ENCODE assay signal across 8 cellular contexts in the genomic region with DNA sequence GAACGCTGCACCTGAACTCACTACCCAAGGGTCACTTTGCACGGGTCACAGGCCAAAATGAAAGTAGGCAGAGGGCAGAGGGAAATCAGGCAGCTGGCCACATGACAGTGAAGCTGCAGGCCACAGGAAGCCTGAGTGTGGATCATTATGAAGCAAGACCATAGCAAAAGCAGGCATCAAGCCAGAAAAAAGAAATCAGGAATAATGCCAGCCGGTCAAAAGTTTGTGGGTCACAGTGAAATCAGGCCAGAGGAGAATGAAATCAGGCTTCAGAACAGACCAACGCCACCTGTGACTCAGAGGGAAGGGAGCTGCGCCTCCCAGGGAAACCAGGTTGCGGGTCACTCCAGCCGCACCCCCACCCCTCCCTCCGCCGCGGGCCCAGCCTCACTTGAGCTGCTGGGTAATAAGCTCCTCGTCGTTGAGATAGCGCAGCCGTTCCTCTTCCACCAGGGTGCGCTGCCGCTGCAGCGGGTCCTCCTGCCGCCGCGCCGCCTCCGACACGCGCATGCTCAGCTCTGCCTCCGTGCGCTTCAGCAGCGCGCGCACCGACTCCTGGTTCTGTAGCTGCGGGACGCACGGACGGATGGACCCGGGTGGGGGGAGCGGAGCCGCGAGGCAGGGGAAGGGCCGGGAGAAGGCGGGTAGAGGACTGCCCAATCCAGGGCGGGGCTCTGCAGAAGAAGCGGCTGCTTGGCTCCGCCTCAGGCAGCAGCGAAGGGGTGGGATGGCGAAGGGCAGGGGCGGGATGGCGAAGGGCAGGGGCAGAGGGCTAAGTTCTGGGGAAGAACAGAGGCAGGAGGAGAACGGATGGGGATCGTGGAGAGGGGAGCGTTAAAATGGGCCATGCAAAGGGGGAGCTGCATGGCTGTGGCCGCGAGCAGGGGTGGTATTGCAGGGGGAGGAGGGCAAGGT. TPM values are rescaled to one million over a fixed set of nuclear protein-coding genes. Genes with fewer than 3 reads are reported as not detected.
DNase-seq lines count a peak whose midpoint lies in the region; ATAC-seq and TF ChIP-seq lines count a peak whose summit lies in the region.

No MANE protein-coding gene starts in this region.

- H3K9me3 ChIP-seq in CD8-positive, alpha-beta T cell (ENCODE audit: low read length): no peaks in the 10 kb centered on the region
- H3K9me3 ChIP-seq in Karpas-422 (ENCODE audit: low read length): no peaks in the 10 kb centered on the region
- peaks cover 0 to 6% (median 0%) of the 10 kb centered on the region in 4 donors for H3K9me3 ChIP-seq in Peyer's patch
- no peaks in the 10 kb centered on the region for H3K9me3 ChIP-seq in esophagus squamous epithelium
- no peaks in the 10 kb centered on the region for H3K9me3 ChIP-seq in muscle layer of colon (ENCODE audit: low read length)

- H3K4me2 ChIP-seq in Karpas-422 (ENCODE audit: low read depth, low read length, poor library complexity, severe bottlenecking): peak overlapping the region; percentile 83

- H3K9ac ChIP-seq in Karpas-422 (ENCODE audit: low read length) (peak overlapping the region; percentile 62), muscle layer of colon (ENCODE audit: low read length) (peak overlapping the region; percentile 54)

- peaks cover 4% of the 10 kb centered on the region for H3K36me3 Mint-ChIP-seq in CD8-positive, alpha-beta T cell
- no peaks in the 10 kb centered on the region for H3K36me3 Mint-ChIP-seq in activated T-cell treated with anti-CD3 and anti-CD28 coated beads, Interleukin-2, amount 50 U/mL, for 72 hours (ENCODE audit: insufficient read depth in 2 of 2)

- peak; percentile 93 for TF ChIP-seq CTCF in CD8-positive, alpha-beta T cell (IDR thresholded peaks at IDR 0.05)
- TF ChIP-seq CTCF in Peyer's patch (IDR thresholded peaks at IDR 0.05) (peak; percentile 90 to 96 (median 91)), esophagus squamous epithelium (IDR thresholded peaks at IDR 0.05) (peak; percentile 91 to 98 (median 96))

- H3K79me2 ChIP-seq in Karpas-422 (ENCODE audit: low read length): no peaks in the 10 kb centered on the region

- DNase-seq in CD8-positive, alpha-beta T cell: peak; percentile 75 to 91 (median 87)
- DNase-seq in Karpas-422: peak; percentile 97
- peak; percentile 86 to 96 (median 94) for DNase-seq in Peyer's patch
- peak; percentile 91 to 92 for DNase-seq in activated T-cell treated with anti-CD3 and anti-CD28 coated beads, Interleukin-2, amount 50 U/mL, for 72 hours
- DNase-seq in esophagus squamous epithelium (lab: John Stamatoyannopoulos, UW): peak; percentile 25
- peak; percentile 72 to 76 for DNase-seq in stimulated activated CD8-positive, alpha-beta memory T cell treated with anti-CD3 and anti-CD28 coated beads, Interleukin-4, amount 100 ng/mL, for 4 hours (ENCODE audit: low read depth in 2 of 2, low spot score in 1 of 2)

- CTCF ChIA-PET in CD8-positive, alpha-beta T cell (lab: Charles Lee): interaction anchor here (0.6 to 14.0 kb wide), 30 partner anchors 9 to 197 kb away, joined by 3 to 262 read pairs (median 4); a partner anchor contains a TSS

- no peak overlapping the region for H3K27ac Mint-ChIP-seq in CD8-positive, alpha-beta T cell
- no peak overlapping the region for H3K27ac Mint-ChIP-seq in activated T-cell treated with anti-CD3 and anti-CD28 coated beads, Interleukin-2, amount 50 U/mL, for 72 hours

- peak overlapping the region; percentile 60 for H3K4me3 ChIP-seq in CD8-positive, alpha-beta T cell (ENCODE audit: low read depth, low read length)
- peak overlapping the region; percentile 70 for H3K4me3 ChIP-seq in Karpas-422 (ENCODE audit: low read length)
- peak overlapping the region; percentile 43 to 63 (median 52) for H3K4me3 ChIP-seq in Peyer's patch
- peak overlapping the region; percentile 29 to 70 (median 46) for H3K4me3 ChIP-seq in esophagus squamous epithelium
- peak overlapping the region; percentile 41 to 49 for H3K4me3 ChIP-seq in muscle layer of colon (ENCODE audit: low read depth in 1 of 2, low read length in 2 of 2)

- H3K4me1 ChIP-seq in CD8-positive, alpha-beta T cell (ENCODE audit: insufficient read depth, low read length): peaks cover 28% of the 10 kb centered on the region
- peaks cover 29% of the 10 kb centered on the region for H3K4me1 ChIP-seq in Karpas-422 (ENCODE audit: low read length)
- peaks cover 0 to 31% (median 5%) of the 10 kb centered on the region in 4 donors for H3K4me1 ChIP-seq in Peyer's patch
- peaks cover 26 to 79% (median 41%) of the 10 kb centered on the region in 3 donors for H3K4me1 ChIP-seq in esophagus squamous epithelium
- peaks cover 15% of the 10 kb centered on the region for H3K4me1 ChIP-seq in muscle layer of colon (ENCODE audit: insufficient read depth, low read length)

- intact Hi-C loops in CD8-positive, alpha-beta T cell (cut with DNase I, micrococcal nuclease): loop anchor here (1.0 to 5.0 kb wide), 11 partner anchors 14 to 904 kb away; a partner anchor contains a TSS
- intact Hi-C loops in esophagus squamous epithelium (cut with DNase I): no loop called here

- H3K36me3 ChIP-seq in CD8-positive, alpha-beta T cell (ENCODE audit: insufficient read depth, low read length): no peaks in the 10 kb centered on the region
- H3K36me3 ChIP-seq in Karpas-422 (ENCODE audit: insufficient read depth, low read length) (no peaks in the 10 kb centered on the region), Peyer's patch (no peaks in the 10 kb centered on the region), esophagus squamous epithelium (no peaks in the 10 kb centered on the region), muscle layer of colon (ENCODE audit: insufficient read depth, low read length) (no peaks in the 10 kb centered on the region)

- peaks cover 26% of the 10 kb centered on the region for H3K4me1 Mint-ChIP-seq in CD8-positive, alpha-beta T cell (ENCODE audit: low read depth)
- H3K4me1 Mint-ChIP-seq in activated T-cell treated with anti-CD3 and anti-CD28 coated beads, Interleukin-2, amount 50 U/mL, for 72 hours (ENCODE audit: low read depth): peaks cover 24% of the 10 kb centered on the region

- H3K9me3 Mint-ChIP-seq in CD8-positive, alpha-beta T cell: no peaks in the 10 kb centered on the region
- H3K9me3 Mint-ChIP-seq in activated T-cell treated with anti-CD3 and anti-CD28 coated beads, Interleukin-2, amount 50 U/mL, for 72 hours: no peaks in the 10 kb centered on the region

- H3K4me3 Mint-ChIP-seq in CD8-positive, alpha-beta T cell: peak overlapping the region; percentile 92
- peak overlapping the region; percentile 94 to 98 for H3K4me3 Mint-ChIP-seq in activated T-cell treated with anti-CD3 and anti-CD28 coated beads, Interleukin-2, amount 50 U/mL, for 72 hours

- H3K9me2 ChIP-seq in Karpas-422 (replicated peaks; ENCODE audit: insufficient read depth, low read length): no peaks in the 10 kb centered on the region

- peaks cover 17% of the 10 kb centered on the region for H3K27me3 ChIP-seq in CD8-positive, alpha-beta T cell (ENCODE audit: insufficient read depth, low read length)
- H3K27me3 ChIP-seq in Karpas-422 (ENCODE audit: low read length): no peaks in the 10 kb centered on the region
- H3K27me3 ChIP-seq in Peyer's patch: peaks cover 0 to 27% of the 10 kb centered on the region in 2 donors
- peaks cover 25 to 71% (median 28%) of the 10 kb centered on the region in 4 donors for H3K27me3 ChIP-seq in esophagus squamous epithelium
- H3K27me3 ChIP-seq in muscle layer of colon (ENCODE audit: control insufficient read depth in 1 of 2, insufficient read depth in 2 of 2, low read length in 2 of 2): peaks cover 5 to 25% of the 10 kb centered on the region in 2 donors

- H3K27me3 Mint-ChIP-seq in CD8-positive, alpha-beta T cell (ENCODE audit: low read depth): peaks cover 24% of the 10 kb centered on the region
- peaks cover 52% of the 10 kb centered on the region for H3K27me3 Mint-ChIP-seq in activated T-cell treated with anti-CD3 and anti-CD28 coated beads, Interleukin-2, amount 50 U/mL, for 72 hours (ENCODE audit: low read depth)

- no peak overlapping the region for H3K27ac ChIP-seq in CD8-positive, alpha-beta T cell (ENCODE audit: low read depth, low read length)
- H3K27ac ChIP-seq in Karpas-422 (ENCODE audit: low read length) (no peak overlapping the region), Peyer's patch (peak overlapping the region in 2 of 4 donors; percentile 15 to 71), esophagus squamous epithelium (peak overlapping the region; percentile 63 to 87 (median 74)), muscle layer of colon (ENCODE audit: low read depth, low read length) (no peak overlapping the region)

- H2AFZ ChIP-seq in Karpas-422 (ENCODE audit: low read length): peak overlapping the region; percentile 80; the same call in 1 of the 2 replicates

- TF ChIP-seq POLR2A in Peyer's patch (IDR thresholded peaks at IDR 0.05) (no peak), esophagus squamous epithelium (IDR thresholded peaks at IDR 0.05) (peak in 2 of 4 donors; percentile 13 to 66)

- 3 to 6% methylated on average over 13 to 21 of the region's 52 CpGs for WGBS in esophagus squamous epithelium, 2 donors

- POLR2A ChIA-PET in CD8-positive, alpha-beta T cell (lab: Charles Lee): interaction anchor here (1.0 to 2.3 kb wide), 4 partner anchors 24 to 177 kb away, joined by 3 to 8 read pairs (median 4); no protein-coding TSS in a partner anchor

- H4K20me1 ChIP-seq in Karpas-422 (ENCODE audit: insufficient read depth, low read depth, low read length): peaks cover 7% of the 10 kb centered on the region; the same call in 1 of the 2 replicates

- ATAC-seq in CD8-positive, alpha-beta T cell: peak; percentile 74
- ATAC-seq in GM21447 (IDR thresholded peaks at IDR 0.05; ENCODE audit: unreplicated experiment): peak; percentile 57
- ATAC-seq in activated T-cell treated with anti-CD3 and anti-CD28 coated beads, Interleukin-2, amount 50 U/mL, for 72 hours (replicated peaks in 1 of 2): peak; percentile 77 to 79

RNA-seq across cellular contexts. Expression of a gene that starts 47.7 kb away (rescaled TPM):
- under 1 TPM; 0.47 to 0.52 TPM for total RNA-seq in CD8-positive, alpha-beta T cell
- total RNA-seq in Karpas-422 (2014; rRNA removed; shearing (Covaris generic); ENCODE audit: low replicate concordance): 0.14 and 0.86 TPM in 2 replicates
- total RNA-seq in Peyer's patch (10 to 100 TPM in 1 of 4 donors, 1 to 10 TPM in 3; 3.2 to 10.6 (median 8.4) TPM), esophagus squamous epithelium (1 to 10 TPM in 3 of 4 donors, under 1 TPM in 1; 0.09 to 1.7 (median 1.3) TPM)
- total RNA-seq in activated T-cell treated with anti-CD3 and anti-CD28 coated beads, Interleukin-2, amount 50 U/mL, for 72 hours: 1 to 10 TPM in 1 of 2 donors, under 1 TPM in 1; 0.72 to 1.8 TPM

Comparison
In these comparisons a context has a peak if more than half of its experiments do, and no peak if none do; other contexts are left out.
1. DNase-seq: peak in every context shown above with its lines; median percentile 97 in Karpas-422; 94 in Peyer's patch; 92 in activated T-cell treated with anti-CD3 and anti-CD28 coated beads, Interleukin-2, amount 50 U/mL, for 72 hours; 87 in CD8-positive, alpha-beta T cell; 74 in stimulated activated CD8-positive, alpha-beta memory T cell treated with anti-CD3 and anti-CD28 coated beads, Interleukin-4, amount 100 ng/mL, for 4 hours; 25 in esophagus squamous epithelium.
2. H3K27ac ChIP-seq: peak in esophagus squamous epithelium (4 of 4); none in CD8-positive, alpha-beta T cell (single experiment), Karpas-422 (single experiment) and muscle layer of colon (single experiment).
3. Peak in every context shown above with its lines, with median percentiles within 50 percentile points of each other: ATAC-seq, H3K4me3 ChIP-seq and CTCF ChIP-seq.